In the genomic region with DNA sequence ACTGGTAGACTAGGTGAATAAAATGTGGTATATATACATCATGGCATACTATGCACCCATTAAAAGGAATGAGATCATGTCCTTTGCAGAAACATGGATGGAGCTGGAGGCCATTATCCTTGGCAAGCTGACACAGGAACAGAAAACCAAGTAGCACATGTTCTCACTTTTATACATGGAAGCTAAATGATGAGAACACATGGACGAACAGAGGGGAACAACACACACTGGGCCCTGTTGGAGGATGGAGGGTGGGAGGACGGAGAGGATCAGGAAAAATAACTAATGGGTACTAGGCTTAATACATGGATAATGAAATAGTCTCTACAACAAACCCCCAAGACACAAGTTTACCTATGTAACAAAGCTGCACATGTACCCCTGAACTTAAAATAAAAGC, we compare ENCODE assay signal across 29 cellular contexts.
DNase-seq lines count a peak whose midpoint lies in the region; ATAC-seq, FAIRE-seq and TF ChIP-seq lines count a peak whose summit lies in the region.
"Had no signal": no experiment of that assay in that cellular context is flagged by ENCODE, and none has a peak within 500 bp of the region (broad histone marks: within the 10 kb centered on the region; RNA-seq: fewer than 3 reads in every experiment).

No MANE protein-coding gene starts in this region.

- intact Hi-C loops in HepG2 (cut with micrococcal nuclease; ENCODE audit: unreplicated experiment) (no loop called here), right lobe of liver (cut with DNase I) (no loop called here)

- TF ChIP-seq POLR2A in HepG2 (IDR thresholded peaks at IDR 0.05; ENCODE audit: insufficient read depth in 1 of 2, low read depth in 2 of 2, low read length in 2 of 2) (no peak), right lobe of liver (IDR thresholded peaks at IDR 0.05) (no peak)

- H3K36me3 ChIP-seq in HepG2 (replicated peaks in 1 of 2; ENCODE audit: control insufficient read depth in 1 of 2, insufficient read depth in 2 of 2, low read length in 2 of 2) (no peaks in the 10 kb centered on the region), right lobe of liver (no peaks in the 10 kb centered on the region)
- H3K36me3 ChIP-seq: BE2C; BLaER1; BLaER1 treated with 17β-estradiol and CSF1 and Interleukin-3, amounts not matched to agents 10 nM and 100 nM had no signal

- WGBS in HepG2 (ENCODE audit: low lambda C conversion rate), result 2% methylated on average over 2 of the region's 2 CpGs
- 47% methylated on average over 2 of the region's 2 CpGs for WGBS in right lobe of liver (ENCODE audit: insufficient coverage, low coverage, low lambda C conversion rate, missing lambda C conversion rate)

- no peak for FAIRE-seq in HepG2 (lab: Jason Lieb, UNC)
- FAIRE-seq: A204.1, A549, D721Med had no signal

- H3K4me3 ChIP-seq in HepG2 (replicated peaks in 1 of 3; ENCODE audit: insufficient read depth in 1 of 3, low read depth in 2 of 3, low read length in 3 of 3), result no peak overlapping the region
- H3K4me3 ChIP-seq in right lobe of liver, result no peak overlapping the region
- H3K4me3 ChIP-seq: A549; BLaER1; BLaER1 treated with 17β-estradiol and CSF1 and Interleukin-3, amounts not matched to agents 10 nM and 100 nM had no signal

- H3K4me1 ChIP-seq in HepG2 (ENCODE audit: insufficient read depth, low read length) (no peaks in the 10 kb centered on the region), right lobe of liver (no peaks in the 10 kb centered on the region)
- H3K4me1 ChIP-seq: A549; BLaER1; BLaER1 treated with 17β-estradiol and CSF1 and Interleukin-3, amounts not matched to agents 10 nM and 100 nM; Caco-2 had no signal

- CTCF ChIA-PET in HepG2 (lab: Yijun Ruan, JAX; ENCODE audit: low intra/inter-chr PET ratio, low total read pairs), result no interaction called here

- no peaks in the 10 kb centered on the region for H3K79me2 ChIP-seq in HepG2 (ENCODE audit: insufficient read depth, low read length)

- no TSS peak for BruUV-seq in HepG2 (replicated peaks; lab: Mats Ljungman, UMichigan)

- H3K27me3 ChIP-seq in HepG2 (ENCODE audit: control insufficient read depth in 1 of 2, insufficient read depth in 2 of 2, low read length in 2 of 2) (no peaks in the 10 kb centered on the region), right lobe of liver (no peaks in the 10 kb centered on the region)
- H3K27me3 ChIP-seq: BE2C; BLaER1; BLaER1 treated with 17β-estradiol and CSF1 and Interleukin-3, amounts not matched to agents 10 nM and 100 nM had no signal

- no peak for TF ChIP-seq EP300 in HepG2 (IDR thresholded peaks at IDR 0.05; ENCODE audit: low read depth in 2 of 2, low read length in 2 of 2)
- no peak for TF ChIP-seq EP300 in HepG2 (CRISPR knock-in tag; IDR thresholded peaks at IDR 0.05; ENCODE audit: borderline replicate concordance)

- H2AFZ ChIP-seq in HepG2 (ENCODE audit: low read length), result no peak overlapping the region

- no peak overlapping the region for H3K4me2 ChIP-seq in HepG2 (ENCODE audit: low read depth, low read length)
- H3K4me2 ChIP-seq: A549; BLaER1; BLaER1 treated with 17β-estradiol and CSF1 and Interleukin-3, amounts not matched to agents 10 nM and 100 nM had no signal

- no peak overlapping the region for H3K9ac ChIP-seq in HepG2 (ENCODE audit: insufficient read depth, low read depth, low read length)
- H3K9ac ChIP-seq: BLaER1; BLaER1 treated with 17β-estradiol and CSF1 and Interleukin-3, amounts not matched to agents 10 nM and 100 nM had no signal

- no peak for TF ChIP-seq RAD21 in HepG2 (CRISPR knock-in tag; IDR thresholded peaks at IDR 0.05)

- DNase-seq in HepG2 (ENCODE audit: low spot score), result no peak
- DNase-seq in right lobe of liver, result no peak
- DNase-seq: 8988T; ACHN; AML-193; C1 segment of cervical spinal cord; Caco-2; Calu3; CD4-positive, alpha-beta memory T cell; CD4-positive, alpha-beta T cell; CD4-positive, CD25-positive, alpha-beta regulatory T cell; CD8-positive, alpha-beta memory T cell; CD8-positive, alpha-beta T cell; COR-L47; DMS 273 treated with DMSO at 0.1 percent for 48 hours; DMS153; DMS53; DMS79; DMS79 treated with DMSO at 0.1 percent for 48 hours; DND-41; EL had no signal

- in situ Hi-C loops in HepG2 (cut with HindIII; ENCODE audit: extremely low pct_ligation_motif_present, low pct_unique_long_range_greater_than_20kb), result no loop called here

- H3K27ac ChIP-seq in HepG2 (ENCODE audit: extremely low read length, insufficient read depth, low read length), result no peak overlapping the region
- H3K27ac ChIP-seq in right lobe of liver, result no peak overlapping the region
- H3K27ac ChIP-seq: 22Rv1; A549; BLaER1; BLaER1 treated with 17β-estradiol and CSF1 and Interleukin-3, amounts not matched to agents 10 nM and 100 nM; C4-2B had no signal

- no peaks in the 10 kb centered on the region for H4K20me1 ChIP-seq in HepG2 (ENCODE audit: insufficient read depth, low read length)
- H4K20me1 ChIP-seq: BLaER1; BLaER1 treated with 17β-estradiol and CSF1 and Interleukin-3, amounts not matched to agents 10 nM and 100 nM had no signal

- TF ChIP-seq CTCF in HepG2 (CRISPR knock-in tag; IDR thresholded peaks at IDR 0.05), result no peak
- TF ChIP-seq CTCF in right lobe of liver (IDR thresholded peaks at IDR 0.05), result no peak

- POLR2A ChIA-PET in HepG2 (lab: Yijun Ruan, JAX), result no interaction called here

- ATAC-seq in HepG2 (no peak), right lobe of liver (no peak)
- ATAC-seq: A549; CD8-positive, alpha-beta T cell had no signal

- H3K9me3 ChIP-seq in HepG2 (ENCODE audit: low read length), result no peaks in the 10 kb centered on the region
- H3K9me3 ChIP-seq in right lobe of liver, result no peaks in the 10 kb centered on the region
- H3K9me3 ChIP-seq: A549, BE2C, BLaER1, Caco-2 had no signal

TF ChIP-seq in HepG2, 621 proteins besides CTCF, POLR2A, EP300 and RAD21:
- no peak for TF ChIP-seq KLF13 (CRISPR knock-in tag; IDR thresholded peaks at IDR 0.05)
- TF ChIP-seq ZBTB34 (CRISPR knock-in tag; IDR thresholded peaks at IDR 0.05), result no peak
- TF ChIP-seq ZNF790 (CRISPR knock-in tag; IDR thresholded peaks at IDR 0.05; ENCODE audit: borderline replicate concordance), result no peak
- no peak for TF ChIP-seq MIXL1 (CRISPR knock-in tag; IDR thresholded peaks at IDR 0.05)
- TF ChIP-seq MNT (IDR thresholded peaks at IDR 0.05), result peak; percentile 92
TF ChIP-seq in HepG2: peak in this region for 1.
